In genomic region chr7:134188311-134188710, GRCh38 we compare ENCODE assay signal across 29 cellular contexts.
"Had no signal": no experiment of that assay in that cellular context is flagged by ENCODE, and none has a peak within 500 bp of the region (broad histone marks: within the 10 kb centered on the region; RNA-seq: fewer than 3 reads in every experiment).

No MANE protein-coding gene starts in this region.

- H3K4me1 ChIP-seq: body of pancreas, SJCRH30 had no signal

- H3K27me3 ChIP-seq: body of pancreas, cardiac muscle cell, MG63, SJCRH30 had no signal

- ATAC-seq: activated CD8-positive, alpha-beta T cell treated with anti-CD3 and anti-CD28 coated beads, Interleukin-2, amount 10 ng/mL, durations not matched to agents 7 days and 5 days; body of pancreas; SK-N-SH treated with all-trans-retinoic acid at 6 μM for 48 hours had no signal

- DNase-seq: activated CD4-positive, alpha-beta T cell treated with anti-CD3 and anti-CD28 coated beads for 48 hours; activated CD4-positive, alpha-beta T cell treated with anti-CD3 and anti-CD28 coated beads, Interleukin-2, amount 50 U/mL, for 4 hours; activated CD4-positive, CD25-positive, alpha-beta regulatory T cell treated with anti-CD3 and anti-CD28 coated beads, Interleukin-2, amount 50 U/mL, for 72 hours; activated CD8-positive, alpha-beta memory T cell treated with anti-CD3 and anti-CD28 coated beads, Interleukin-2, amount 50 U/mL, for 48 hours; activated CD8-positive, alpha-beta T cell treated with anti-CD3 and anti-CD28 coated beads, Interleukin-2, amount 10 ng/mL, durations not matched to agents 7 days and 5 days; activated naive CD4-positive, alpha-beta T cell; activated T-cell treated with anti-CD3 and anti-CD28 coated beads, Interleukin-2, amount 50 U/mL, for 1 hour; aorta; body of pancreas; KG1; MG63; MV-4-11; NCI-H1092 treated with DMSO at 0.1 percent for 48 hours; NCI-H1417 treated with DMSO at 0.1 percent for 48 hours; NCI-H1694; NCI-H2029; NCI-H2107; NCI-H2171 treated with DMSO at 0.1 percent for 48 hours; NCI-H345; NCI-H510A; NCI-H526 treated with DMSO at 0.1 percent for 48 hours; NCI-H82; PC-9; Right ventricle myocardium superior; SJCRH30; SW 1271 had no signal

- FAIRE-seq: colon had no signal

- H3K4me2 ChIP-seq: PC-9 had no signal

- H2AFZ ChIP-seq: PC-9 had no signal

- H3K27ac ChIP-seq: body of pancreas, cardiac muscle cell, PC-9, SJCRH30 had no signal

- H3K9me3 ChIP-seq: body of pancreas, MG63, SJCRH30 had no signal

- H3K4me3 ChIP-seq: body of pancreas, cardiac muscle cell, MG63, PC-9, SJCRH30 had no signal

- H3K36me3 ChIP-seq: cardiac muscle cell, MG63, SJCRH30 had no signal
